21 cellular contexts compared by ENCODE assay signal in genomic region chr20:43452404-43453126, GRCh38. TPM values are rescaled to one million over a fixed set of nuclear protein-coding genes. Genes with fewer than 3 reads are reported as not detected.
DNase-seq lines count a peak whose midpoint lies in the region; ATAC-seq and TF ChIP-seq lines count a peak whose summit lies in the region.
"Had no signal": no experiment of that assay in that cellular context is flagged by ENCODE, and none has a peak within 500 bp of the region (broad histone marks: within the 10 kb centered on the region; RNA-seq: fewer than 3 reads in every experiment).

No MANE protein-coding gene starts in this region.

- H3K36me3 ChIP-seq in right lobe of liver: no peaks in the 10 kb centered on the region
- no peaks in the 10 kb centered on the region for H3K36me3 ChIP-seq in Caco-2 (ENCODE audit: control insufficient read depth, insufficient read depth, low read length)
- H3K36me3 ChIP-seq: BLaER1 had no signal

- TF ChIP-seq POLR2A in right lobe of liver (IDR thresholded peaks at IDR 0.05): no peak

- POLR2A ChIA-PET in Caco-2 (lab: Charles Lee): no interaction called here

- no peak overlapping the region for H3K4me3 ChIP-seq in right lobe of liver
- no peak overlapping the region for H3K4me3 ChIP-seq in Caco-2 (ENCODE audit: low read depth, low read length)
- H3K4me3 ChIP-seq: BLaER1, GM12878 had no signal

- TF ChIP-seq CTCF in right lobe of liver (IDR thresholded peaks at IDR 0.05) (no peak), Caco-2 (IDR thresholded peaks at IDR 0.05; ENCODE audit: insufficient read depth in 1 of 2, low read depth in 1 of 2, low read length in 1 of 2, severe bottlenecking in 1 of 2, unreplicated experiment in 1 of 2) (no peak)

- H3K27me3 ChIP-seq in right lobe of liver: no peaks in the 10 kb centered on the region
- no peaks in the 10 kb centered on the region for H3K27me3 ChIP-seq in Caco-2 (replicated peaks; ENCODE audit: control insufficient read depth, insufficient read depth, low read length)
- H3K27me3 ChIP-seq: BLaER1 had no signal

- H3K9me3 ChIP-seq in right lobe of liver (no peaks in the 10 kb centered on the region), Caco-2 (no peaks in the 10 kb centered on the region)
- H3K9me3 ChIP-seq: BLaER1 had no signal

- no TSS peak for BruUV-seq in Caco-2 (replicated peaks; lab: Mats Ljungman, UMichigan)

- H3K27ac ChIP-seq in right lobe of liver: no peak overlapping the region
- H3K27ac ChIP-seq: 22Rv1, BLaER1, C4-2B had no signal

- CTCF ChIA-PET in Caco-2 (lab: Charles Lee): no interaction called here

- H3K9me3 Mint-ChIP-seq in Caco-2 (ENCODE audit: unreplicated experiment): no peaks in the 10 kb centered on the region
- H3K9me3 Mint-ChIP-seq: CD4-positive, CD25-positive, alpha-beta regulatory T cell; CD8-positive, alpha-beta T cell had no signal

- peak; percentile 65 for DNase-seq in cardiac septum (ENCODE audit: low spot score)
- no peak for DNase-seq in left ventricle myocardium superior
- no peak for DNase-seq in left lobe of liver (ENCODE audit: low spot score)
- DNase-seq in right lobe of liver: no peak
- DNase-seq in NCI-H526 treated with DMSO at 0.1 percent for 48 hours (lab: John Stamatoyannopoulos, UW): no peak
- no peak for DNase-seq in NCI-H69 (lab: John Stamatoyannopoulos, UW)
- DNase-seq in Caco-2: no peak
- DNase-seq: CD4-positive, CD25-positive, alpha-beta regulatory T cell; CD8-positive, alpha-beta T cell; DMS 273 treated with DMSO at 0.1 percent for 48 hours; DMS79; EL; GDM1; GOT3; H7 had no signal

- ATAC-seq in left ventricle myocardium superior (no peak), left lobe of liver (peak; percentile 57), right lobe of liver (peak; percentile 36 to 56 (median 46))
- ATAC-seq: CD8-positive, alpha-beta T cell; GM12878; HCT116 had no signal

- H3K4me1 ChIP-seq in right lobe of liver (peaks cover 0 to 13% (median 4%) of the 10 kb centered on the region in 4 donors), Caco-2 (no peaks in the 10 kb centered on the region)

- WGBS in right lobe of liver (ENCODE audit: insufficient coverage, low coverage, low lambda C conversion rate, missing lambda C conversion rate): 48% methylated on average over 14 of the region's 15 CpGs

- peaks cover 2% of the 10 kb centered on the region for H3K27me3 Mint-ChIP-seq in Caco-2 (ENCODE audit: insufficient read depth, unreplicated experiment)

- H3K4me3 Mint-ChIP-seq in Caco-2 (ENCODE audit: unreplicated experiment): no peak overlapping the region
- H3K4me3 Mint-ChIP-seq: B cell; CD8-positive, alpha-beta T cell had no signal

- intact Hi-C loops in cardiac septum (cut with DNase I) (loop anchor here (10.0 kb wide), 1 partner anchor 142 kb away; the partner anchor contains the start of gene IFT52), left ventricle myocardium superior (cut with micrococcal nuclease) (no loop called here), right lobe of liver (cut with DNase I) (no loop called here), Caco-2 (cut with micrococcal nuclease; ENCODE audit: unreplicated experiment) (no loop called here)

- no peak overlapping the region for H3K27ac Mint-ChIP-seq in Caco-2 (ENCODE audit: unreplicated experiment)
- H3K27ac Mint-ChIP-seq: B cell; CD4-positive, CD25-positive, alpha-beta regulatory T cell; CD8-positive, alpha-beta T cell had no signal

- H3K36me3 Mint-ChIP-seq in Caco-2 (ENCODE audit: insufficient read depth, unreplicated experiment): peaks cover 6% of the 10 kb centered on the region
- H3K36me3 Mint-ChIP-seq: CD4-positive, CD25-positive, alpha-beta regulatory T cell had no signal

- peaks cover 7% of the 10 kb centered on the region for H3K4me1 Mint-ChIP-seq in Caco-2 (ENCODE audit: low read depth, unreplicated experiment)

RNA-seq across cellular contexts. Expression of gene SRSF6, which starts 5.1 kb away (rescaled TPM):
- 57.4 TPM for total RNA-seq in cardiac septum
- 56.5 TPM for total RNA-seq in left ventricle myocardium superior
- 71.6 TPM for total RNA-seq in left lobe of liver
- 100 to 1,000 TPM in 1 of 6 experiments, 10 to 100 TPM in 5; 35.1 to 111 (median 76.8) TPM for total RNA-seq in right lobe of liver
- 312 and 335 TPM in 2 replicates for total RNA-seq in Caco-2 (2022)

RNA-seq across cellular contexts. Expression of gene L3MBTL1, which starts 54.9 kb away (rescaled TPM):
- total RNA-seq in cardiac septum (7.9 TPM), left ventricle myocardium superior (5.7 TPM), left lobe of liver (3.6 TPM), right lobe of liver (1 to 10 TPM; 1.2 to 3.2 (median 2.4) TPM), Caco-2 (2022) (8.4 and 11.5 TPM in 2 replicates)
